13 cellular contexts compared by ENCODE assay signal in genomic region chr22:21443057-21443734, GRCh38. TPM values are rescaled to one million over a fixed set of nuclear protein-coding genes. Genes with fewer than 3 reads are reported as not detected.
DNase-seq lines count a peak whose midpoint lies in the region; ATAC-seq, FAIRE-seq and TF ChIP-seq lines count a peak whose summit lies in the region.
"Had no signal": no experiment of that assay in that cellular context is flagged by ENCODE, and none has a peak within 500 bp of the region (broad histone marks: within the 10 kb centered on the region; RNA-seq: fewer than 3 reads in every experiment).

No MANE protein-coding gene starts in this region.

- H3K4me1 ChIP-seq in DND-41 (ENCODE audit: insufficient read depth, low read length) = no peaks in the 10 kb centered on the region
- H3K4me1 ChIP-seq in NT2/D1 (ENCODE audit: insufficient read depth, insufficient read length) = peaks cover 4% of the 10 kb centered on the region
- peaks cover 0 to 3% of the 10 kb centered on the region in 2 donors for H3K4me1 ChIP-seq in kidney (ENCODE audit: control insufficient read depth in 1 of 2, insufficient read depth in 1 of 2, low read depth in 1 of 2, low read length in 2 of 2)
- no peaks in the 10 kb centered on the region for H3K4me1 ChIP-seq in ascending aorta

- intact Hi-C loops in kidney (cut with DNase I) = no loop called here
- intact Hi-C loops in ascending aorta (cut with DNase I) = no loop called here

- peaks cover 47% of the 10 kb centered on the region for H4K20me1 ChIP-seq in DND-41 (ENCODE audit: insufficient read depth, low read length)

- no peaks in the 10 kb centered on the region for H3K9me3 Mint-ChIP-seq in progenitor cell of endocrine pancreas (ENCODE audit: low read depth)
- H3K9me3 Mint-ChIP-seq: activated naive CD4-positive, alpha-beta T cell treated with anti-CD3 and anti-CD28 coated beads, Interleukin-2, amount 50 U/mL, for 72 hours had no signal

- H3K27ac Mint-ChIP-seq in progenitor cell of endocrine pancreas = peak overlapping the region; percentile 49
- H3K27ac Mint-ChIP-seq: T-helper 17 cell had no signal

- H3K36me3 ChIP-seq in DND-41 (ENCODE audit: insufficient read depth, low read length) (peaks cover 50% of the 10 kb centered on the region), NT2/D1 (ENCODE audit: insufficient read depth, insufficient read length, low read length) (peaks cover 48% of the 10 kb centered on the region), kidney (ENCODE audit: control insufficient read depth in 1 of 2, insufficient read depth in 2 of 2, low read length in 2 of 2) (peaks cover 5 to 9% of the 10 kb centered on the region in 2 donors), ascending aorta (peaks cover 35 to 46% of the 10 kb centered on the region in 2 donors)

- no peak overlapping the region for H3K4me3 Mint-ChIP-seq in progenitor cell of endocrine pancreas (ENCODE audit: low read depth)
- H3K4me3 Mint-ChIP-seq: T-helper 17 cell had no signal

- no peak for ATAC-seq in DND-41 (ENCODE audit: insufficient read depth, low read depth)
- ATAC-seq: activated naive CD4-positive, alpha-beta T cell treated with anti-CD3 and anti-CD28 coated beads, Interleukin-2, amount 50 U/mL, for 72 hours; T-helper 17 cell had no signal

- no peak for FAIRE-seq in kidney (lab: Jason Lieb, UNC)

- DNase-seq in DND-41 (peak; percentile 3), NT2/D1 (ENCODE audit: low read depth, low spot score) (no peak), kidney (peak; percentile 60), progenitor cell of endocrine pancreas (ENCODE audit: low spot score, unreplicated experiment) (no peak), ascending aorta (ENCODE audit: low spot score in 2 of 2) (no peak), T1000 (lab: John Stamatoyannopoulos, UW) (no peak), hippocampal formation (lab: John Stamatoyannopoulos, UW) (no peak)
- DNase-seq: DMS79, NCI-H2029, NCI-H69 had no signal

- no peak overlapping the region for H3K4me2 ChIP-seq in DND-41 (ENCODE audit: insufficient read depth, low read length)

- H3K27me3 Mint-ChIP-seq in progenitor cell of endocrine pancreas = no peaks in the 10 kb centered on the region
- H3K27me3 Mint-ChIP-seq: T-helper 17 cell had no signal

- no peaks in the 10 kb centered on the region for H3K9me3 ChIP-seq in DND-41 (ENCODE audit: insufficient read depth, low read length, severe bottlenecking)
- no peaks in the 10 kb centered on the region for H3K9me3 ChIP-seq in NT2/D1 (ENCODE audit: insufficient read depth, low read length)
- no peaks in the 10 kb centered on the region for H3K9me3 ChIP-seq in kidney (ENCODE audit: control insufficient read depth in 1 of 2, low read length in 2 of 2)
- H3K9me3 ChIP-seq in ascending aorta = no peaks in the 10 kb centered on the region

- H3K4me1 Mint-ChIP-seq in progenitor cell of endocrine pancreas (ENCODE audit: low read depth) = no peaks in the 10 kb centered on the region

- peaks cover 12% of the 10 kb centered on the region; the same call in 1 of the 2 replicates for H3K79me2 ChIP-seq in DND-41 (ENCODE audit: insufficient read depth, low read length)

- no peak overlapping the region for H3K27ac ChIP-seq in DND-41 (ENCODE audit: low read length)
- no peak overlapping the region for H3K27ac ChIP-seq in kidney (ENCODE audit: low read depth in 2 of 2, low read length in 2 of 2)
- no peak overlapping the region for H3K27ac ChIP-seq in ascending aorta
- H3K27ac ChIP-seq: RWPE1 had no signal

- peaks cover 2% of the 10 kb centered on the region for H3K36me3 Mint-ChIP-seq in progenitor cell of endocrine pancreas (ENCODE audit: insufficient read depth)
- H3K36me3 Mint-ChIP-seq: activated naive CD4-positive, alpha-beta T cell treated with anti-CD3 and anti-CD28 coated beads, Interleukin-2, amount 50 U/mL, for 72 hours had no signal

- no peak overlapping the region for H3K4me3 ChIP-seq in DND-41 (ENCODE audit: low read depth in 1 of 2, low read length in 2 of 2)
- H3K4me3 ChIP-seq in NT2/D1 (ENCODE audit: insufficient read length, low read depth) = no peak overlapping the region
- H3K4me3 ChIP-seq in kidney (ENCODE audit: low read length in 2 of 2) = no peak overlapping the region
- no peak overlapping the region for H3K4me3 ChIP-seq in ascending aorta

- no peak overlapping the region for H3K9ac ChIP-seq in DND-41 (ENCODE audit: low read depth, low read length)
- H3K9ac ChIP-seq in NT2/D1 (ENCODE audit: insufficient read length, low read depth) = peak overlapping the region; percentile 21
- no peak overlapping the region for H3K9ac ChIP-seq in kidney (ENCODE audit: low read length in 2 of 2)

- H3K27me3 ChIP-seq in DND-41 (ENCODE audit: insufficient read depth, low read length, poor library complexity) (no peaks in the 10 kb centered on the region), NT2/D1 (ENCODE audit: insufficient read depth, insufficient read length) (no peaks in the 10 kb centered on the region), ascending aorta (no peaks in the 10 kb centered on the region)

- H2AFZ ChIP-seq in DND-41 (ENCODE audit: low read depth, low read length) = no peak overlapping the region

- no peak for TF ChIP-seq CTCF in DND-41 (IDR thresholded peaks at IDR 0.05; ENCODE audit: borderline replicate concordance, extremely low read depth, low read length, poor library complexity, severe bottlenecking)
- no peak for TF ChIP-seq CTCF in kidney (IDR thresholded peaks at IDR 0.05; ENCODE audit: borderline replicate concordance, extremely low read depth, insufficient read depth)
- no peak for TF ChIP-seq CTCF in progenitor cell of endocrine pancreas (IDR thresholded peaks at IDR 0.05; ENCODE audit: unreplicated experiment)
- no peak for TF ChIP-seq CTCF in ascending aorta (IDR thresholded peaks at IDR 0.05)

RNA-seq across cellular contexts. Expression of gene TMEM191C, which starts 24.0 kb away (rescaled TPM):
- total RNA-seq in kidney (1.4 TPM), progenitor cell of endocrine pancreas (4.1 and 5.1 TPM in 2 replicates), ascending aorta (not detected)
- polyA plus RNA-seq in kidney (ENCODE audit: insufficient read depth, low read depth, low replicate concordance) = 2.1 TPM

RNA-seq across cellular contexts. Expression of gene HIC2, which starts 26.0 kb away (rescaled TPM):
- total RNA-seq in kidney (4.2 TPM), progenitor cell of endocrine pancreas (40.8 and 43.9 TPM in 2 replicates), ascending aorta (8.2 TPM)
- 1.4 TPM for polyA plus RNA-seq in kidney (ENCODE audit: insufficient read depth, low read depth, low replicate concordance)

RNA-seq across cellular contexts. Expression of gene RIMBP3B, which starts 59.6 kb away (rescaled TPM):
- total RNA-seq in kidney (0.16 TPM), progenitor cell of endocrine pancreas (0.65 and 1.3 TPM in 2 replicates), ascending aorta (not detected)
- not detected for polyA plus RNA-seq in kidney (ENCODE audit: insufficient read depth, low read depth, low replicate concordance)
- total RNA-seq: T-helper 17 cell had no signal

Comparison
In these comparisons a context has a peak if more than half of its experiments do, and no peak if none do; other contexts are left out.
1. DNase-seq: peak in DND-41 (single experiment) and kidney (single experiment); none in NT2/D1 (single experiment), progenitor cell of endocrine pancreas (single experiment), ascending aorta (0 of 2), T1000 (single experiment) and hippocampal formation (0 of 2).